Comparison of ENCODE assay signal across 1 cellular context in the genomic region with DNA sequence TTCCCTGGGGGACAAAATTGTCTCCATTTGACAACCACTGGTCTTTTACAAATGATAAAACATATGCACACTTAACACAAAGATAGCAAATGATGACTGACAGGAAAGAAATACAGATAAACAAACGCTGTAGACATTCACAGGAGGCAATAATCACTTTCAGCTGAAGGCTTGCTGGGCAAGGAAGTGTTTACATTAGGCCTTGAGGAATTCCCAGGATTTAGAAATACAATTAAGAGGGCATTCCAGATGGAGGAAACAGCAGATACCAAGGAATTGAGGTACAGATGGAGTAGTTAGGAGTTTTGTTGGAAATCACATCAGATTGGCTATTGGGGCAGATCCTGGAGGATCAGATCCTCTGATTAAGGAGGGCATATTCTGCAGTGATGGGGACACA.
TF ChIP-seq lines count a peak whose summit lies in the region.

No MANE protein-coding gene starts in this region.

TF ChIP-seq in IMR-90, 13 proteins besides CTCF, POLR2A, EP300 and RAD21:
- TF ChIP-seq RFX5 (IDR thresholded peaks at IDR 0.05; ENCODE audit: low read depth, low read length) (no peak), MAFK (IDR thresholded peaks at IDR 0.05; ENCODE audit: low read depth, low read length) (no peak), BHLHE40 (IDR thresholded peaks at IDR 0.05; ENCODE audit: low read depth, low read length) (no peak), CEBPB (IDR thresholded peaks at IDR 0.05; ENCODE audit: low read depth, low read length) (no peak), MXI1 (IDR thresholded peaks at IDR 0.05; ENCODE audit: borderline replicate concordance, low read depth, low read length) (no peak)
- TF ChIP-seq, protein P1, sequence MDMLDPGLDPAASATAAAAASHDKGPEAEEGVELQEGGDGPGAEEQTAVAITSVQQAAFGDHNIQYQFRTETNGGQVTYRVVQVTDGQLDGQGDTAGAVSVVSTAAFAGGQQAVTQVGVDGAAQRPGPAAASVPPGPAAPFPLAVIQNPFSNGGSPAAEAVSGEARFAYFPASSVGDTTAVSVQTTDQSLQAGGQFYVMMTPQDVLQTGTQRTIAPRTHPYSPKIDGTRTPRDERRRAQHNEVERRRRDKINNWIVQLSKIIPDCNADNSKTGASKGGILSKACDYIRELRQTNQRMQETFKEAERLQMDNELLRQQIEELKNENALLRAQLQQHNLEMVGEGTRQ (IDR thresholded peaks at IDR 0.05; ENCODE audit: low read depth, low read length), result no peak
